19 cellular contexts compared by ENCODE assay signal in the genomic region with DNA sequence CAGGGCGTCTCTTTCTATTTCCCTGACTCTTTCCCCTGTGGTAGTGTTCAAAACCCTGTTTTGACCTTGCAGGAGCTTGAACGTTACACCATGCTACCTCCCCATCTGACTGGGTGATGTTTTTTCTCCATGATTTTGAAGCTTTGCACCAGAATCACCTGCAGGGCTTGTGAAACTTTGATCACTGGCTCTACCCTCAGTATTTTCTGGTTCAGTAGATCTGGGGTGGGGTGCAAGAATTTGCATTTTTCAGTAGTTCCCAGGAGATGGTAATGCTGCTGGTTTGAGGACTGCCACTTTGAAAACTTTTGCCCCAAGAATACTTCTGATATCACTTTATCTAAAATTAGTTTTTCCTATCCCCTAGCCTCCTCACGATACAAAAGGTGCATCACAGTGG.
DNase-seq lines count a peak whose midpoint lies in the region; ATAC-seq, FAIRE-seq and TF ChIP-seq lines count a peak whose summit lies in the region.
"Had no signal": no experiment of that assay in that cellular context is flagged by ENCODE, and none has a peak within 500 bp of the region (broad histone marks: within the 10 kb centered on the region; RNA-seq: fewer than 3 reads in every experiment).

No MANE protein-coding gene starts in this region.

- SMC1A ChIA-PET in GM12878 (lab: Charles Lee; ENCODE audit: uncharacterized antibody, unreplicated experiment), result interaction anchor here (1.4 kb wide), 1 partner anchor 64 kb away, joined by 3 read pairs; no protein-coding TSS in a partner anchor

- H3K9me2 ChIP-seq in Karpas-422 (replicated peaks; ENCODE audit: insufficient read depth, low read length), result no peaks in the 10 kb centered on the region

- H3K9ac ChIP-seq in Karpas-422 (ENCODE audit: low read length) (peak overlapping the region; percentile 57), GM12878 (ENCODE audit: control insufficient read depth, insufficient read depth, low read length) (no peak overlapping the region), HepG2 (ENCODE audit: insufficient read depth, low read depth, low read length) (no peak overlapping the region)
- H3K9ac ChIP-seq: GM23248 had no signal

- H3K36me3 ChIP-seq in Karpas-422 (ENCODE audit: insufficient read depth, low read length), result no peaks in the 10 kb centered on the region
- no peaks in the 10 kb centered on the region for H3K36me3 ChIP-seq in GM12878 (ENCODE audit: control insufficient read depth in 2 of 2, insufficient read depth in 2 of 2, low read length in 1 of 2)
- no peaks in the 10 kb centered on the region for H3K36me3 ChIP-seq in HepG2 (replicated peaks in 1 of 2; ENCODE audit: control insufficient read depth in 1 of 2, insufficient read depth in 2 of 2, low read length in 2 of 2)
- H3K36me3 ChIP-seq: HAP-1 had no signal

- H3K4me3 Mint-ChIP-seq in natural killer cell, result no peak overlapping the region
- H3K4me3 Mint-ChIP-seq: B cell; CD4-positive, alpha-beta T cell had no signal

- H3K9me3 ChIP-seq in A549, result 0 out of 3 replicates have a peak, but pooled peaks cover 3% of the 10 kb centered on the region
- no peaks in the 10 kb centered on the region for H3K9me3 ChIP-seq in Karpas-422 (ENCODE audit: low read length)
- H3K9me3 ChIP-seq in GM12878 (replicated peaks; ENCODE audit: control insufficient read depth, insufficient read depth, low read length), result no peaks in the 10 kb centered on the region
- peaks cover 4% of the 10 kb centered on the region; the same call in 1 of the 2 replicates for H3K9me3 ChIP-seq in HepG2 (ENCODE audit: low read length)
- H3K9me3 ChIP-seq: Caco-2, HAP-1 had no signal

- no peak for ATAC-seq in A549
- ATAC-seq in HG02588 (IDR thresholded peaks at IDR 0.05; ENCODE audit: unreplicated experiment), result peak; percentile 52
- ATAC-seq in GM12878, result peak; percentile 69
- no peak for ATAC-seq in natural killer cell
- no peak for ATAC-seq in HepG2

- no peak overlapping the region for H3K27ac Mint-ChIP-seq in natural killer cell
- H3K27ac Mint-ChIP-seq: B cell; CD4-positive, alpha-beta T cell had no signal

- H3K4me1 Mint-ChIP-seq in natural killer cell, result no peaks in the 10 kb centered on the region

- BruUV-seq in GM12878 (replicated peaks; lab: Mats Ljungman, UMichigan) (no TSS peak), HepG2 (replicated peaks; lab: Mats Ljungman, UMichigan) (no TSS peak)

- in situ Hi-C loops in GM12878 (cut with MboI), result no loop called here
- in situ Hi-C loops in HepG2 (cut with HindIII; ENCODE audit: extremely low pct_ligation_motif_present, low pct_unique_long_range_greater_than_20kb), result no loop called here

- TF ChIP-seq CTCF in A549 (IDR thresholded peaks at IDR 0.05) (no peak), GM12878 (IDR thresholded peaks at IDR 0.05 in 2 of 3, conservative IDR thresholded peaks at IDR 0.05 in 1 of 3; ENCODE audit: control insufficient read depth in 2 of 3, extremely low read depth in 1 of 3, insufficient read depth in 1 of 3, low read depth in 3 of 3, low read length in 3 of 3) (no peak), natural killer cell (IDR thresholded peaks at IDR 0.05) (no peak), HepG2 (CRISPR knock-in tag; IDR thresholded peaks at IDR 0.05) (no peak), lower leg skin (IDR thresholded peaks at IDR 0.05) (no peak)

- no peaks in the 10 kb centered on the region for H3K79me2 ChIP-seq in Karpas-422 (ENCODE audit: low read length)
- no peaks in the 10 kb centered on the region for H3K79me2 ChIP-seq in GM12878 (ENCODE audit: control insufficient read depth, insufficient read depth, low read length)
- H3K79me2 ChIP-seq in HepG2 (ENCODE audit: insufficient read depth, low read length), result no peaks in the 10 kb centered on the region

- TF ChIP-seq EP300 in A549 (IDR thresholded peaks at IDR 0.05) (no peak), GM12878 (IDR thresholded peaks at IDR 0.05; ENCODE audit: borderline replicate concordance in 1 of 2, control insufficient read depth in 1 of 2, low read depth in 2 of 2, low read length in 2 of 2) (no peak), HepG2 (IDR thresholded peaks at IDR 0.05; ENCODE audit: low read depth in 2 of 2, low read length in 2 of 2) (no peak), HepG2 (CRISPR knock-in tag; IDR thresholded peaks at IDR 0.05; ENCODE audit: borderline replicate concordance) (no peak)

- H3K27me3 ChIP-seq in Karpas-422 (ENCODE audit: low read length) (no peaks in the 10 kb centered on the region), GM12878 (replicated peaks in 1 of 2; ENCODE audit: control insufficient read depth in 2 of 2, insufficient read depth in 2 of 2, low read length in 1 of 2) (no peaks in the 10 kb centered on the region), HepG2 (ENCODE audit: control insufficient read depth in 1 of 2, insufficient read depth in 2 of 2, low read length in 2 of 2) (no peaks in the 10 kb centered on the region)

- H2AFZ ChIP-seq in Karpas-422 (ENCODE audit: low read length), result peak overlapping the region; percentile 47; the same call in 1 of the 2 replicates
- no peak overlapping the region for H2AFZ ChIP-seq in GM12878 (ENCODE audit: control insufficient read depth, low read depth, low read length)
- no peak overlapping the region for H2AFZ ChIP-seq in HepG2 (ENCODE audit: low read length)
- H2AFZ ChIP-seq: GM23248 had no signal

- H3K4me1 ChIP-seq in A549, result peaks cover 52% of the 10 kb centered on the region
- peaks cover 68% of the 10 kb centered on the region for H3K4me1 ChIP-seq in Karpas-422 (ENCODE audit: low read length)
- no peaks in the 10 kb centered on the region for H3K4me1 ChIP-seq in GM12878 (ENCODE audit: control insufficient read depth, insufficient read depth, low read length)
- no peaks in the 10 kb centered on the region for H3K4me1 ChIP-seq in HepG2 (ENCODE audit: insufficient read depth, low read length)

- RAD21 ChIA-PET in GM12878 (lab: Charles Lee; ENCODE audit: unreplicated experiment), result no interaction called here

- no peaks in the 10 kb centered on the region for H3K27me3 Mint-ChIP-seq in natural killer cell (ENCODE audit: low read depth in 2 of 2)
- H3K27me3 Mint-ChIP-seq: B cell; CD4-positive, alpha-beta T cell had no signal

- no peak for FAIRE-seq in A549 (lab: Jason Lieb, UNC)
- no peak for FAIRE-seq in GM12878 (lab: Jason Lieb, UNC)
- no peak for FAIRE-seq in HepG2 (lab: Jason Lieb, UNC)
- FAIRE-seq: D721Med had no signal

- intact Hi-C loops in GM12878 (cut with micrococcal nuclease; ENCODE audit: unreplicated experiment), result no loop called here
- intact Hi-C loops in natural killer cell (cut with micrococcal nuclease), result no loop called here
- intact Hi-C loops in HepG2 (cut with micrococcal nuclease; ENCODE audit: unreplicated experiment), result no loop called here
- intact Hi-C loops in lower leg skin (cut with DNase I; ENCODE audit: low total_unique reads), result no loop called here

- 51% methylated on average over 3 of the region's 3 CpGs for WGBS in A549 (ENCODE audit: missing lambda C conversion rate)
- WGBS in GM12878 (ENCODE audit: insufficient coverage, insufficient replicate concordance, low lambda C conversion rate, missing lambda C conversion rate), result 0% methylated on average over 3 of the region's 3 CpGs
- 3% methylated on average over 3 of the region's 3 CpGs for WGBS in HepG2 (ENCODE audit: low lambda C conversion rate)
- 66 to 73% methylated on average over 3 of the region's 3 CpGs for WGBS in lower leg skin, 2 donors

- H3K4me2 ChIP-seq in A549 (peak overlapping the region; percentile 35; the same call in 1 of the 3 replicates), Karpas-422 (ENCODE audit: low read depth, low read length, poor library complexity, severe bottlenecking) (peak overlapping the region; percentile 57), GM12878 (ENCODE audit: control insufficient read depth, insufficient read depth) (no peak overlapping the region), HepG2 (ENCODE audit: low read depth, low read length) (no peak overlapping the region)

- POLR2A ChIA-PET in A549 (lab: Yijun Ruan, JAX) (no interaction called here), GM12878 (lab: Charles Lee) (no interaction called here), HepG2 (lab: Yijun Ruan, JAX) (no interaction called here)

- peaks cover 13 to 16% of the 10 kb centered on the region in 2 donors for H3K9me3 Mint-ChIP-seq in natural killer cell

- CTCF ChIA-PET in A549 (lab: Yijun Ruan, JAX) (no interaction called here), GM12878 (lab: Yijun Ruan, JAX) (no interaction called here), HepG2 (lab: Yijun Ruan, JAX; ENCODE audit: low intra/inter-chr PET ratio, low total read pairs) (no interaction called here)

- H3K4me3 ChIP-seq in A549, result no peak overlapping the region
- peak overlapping the region; percentile 50 for H3K4me3 ChIP-seq in Karpas-422 (ENCODE audit: low read length)
- no peak overlapping the region for H3K4me3 ChIP-seq in GM12878
- H3K4me3 ChIP-seq in HepG2 (replicated peaks in 1 of 3; ENCODE audit: insufficient read depth in 1 of 3, low read depth in 2 of 3, low read length in 3 of 3), result no peak overlapping the region
- no peak overlapping the region for H3K4me3 ChIP-seq in lower leg skin (ENCODE audit: low read depth, poor library complexity, severe bottlenecking)
- H3K4me3 ChIP-seq: GM23248, HAP-1 had no signal

- no peak for TF ChIP-seq POLR2A in A549 (IDR thresholded peaks at IDR 0.05; ENCODE audit: low read length)
- TF ChIP-seq POLR2A in GM12878 (IDR thresholded peaks at IDR 0.05; ENCODE audit: low read depth, low read length), result no peak
- no peak for TF ChIP-seq POLR2A in HepG2 (IDR thresholded peaks at IDR 0.05; ENCODE audit: insufficient read depth in 1 of 2, low read depth in 2 of 2, low read length in 2 of 2)
- TF ChIP-seq POLR2A in lower leg skin (IDR thresholded peaks at IDR 0.05), result no peak

- H4K20me1 ChIP-seq in Karpas-422 (ENCODE audit: insufficient read depth, low read depth, low read length) (no peaks in the 10 kb centered on the region), GM12878 (ENCODE audit: control insufficient read depth, insufficient read depth) (no peaks in the 10 kb centered on the region), HepG2 (ENCODE audit: insufficient read depth, low read length) (no peaks in the 10 kb centered on the region)

- TF ChIP-seq RAD21 in A549 (conservative IDR thresholded peaks at IDR 0.05 in 1 of 2, IDR thresholded peaks at IDR 0.05 in 1 of 2) (no peak), GM12878 (IDR thresholded peaks at IDR 0.05; ENCODE audit: insufficient read depth, low read depth, low read length) (no peak), HepG2 (CRISPR knock-in tag; IDR thresholded peaks at IDR 0.05) (no peak)

- DNase-seq in A549 (ENCODE audit: low read depth in 1 of 2, low spot score in 1 of 2) (no peak), Karpas-422 (peak; percentile 81), GM12878 (ENCODE audit: low read depth, low spot score) (no peak), 8988T (no peak), natural killer cell (no peak), HepG2 (ENCODE audit: low spot score) (no peak), lower leg skin (ENCODE audit: low spot score in 2 of 2) (no peak)
- DNase-seq: CD4-positive, alpha-beta T cell; DMS79; GDM1; GM23248; KG1 had no signal

- peak overlapping the region; percentile 13 to 24; a peak in 2 of 6 replicates for H3K27ac ChIP-seq in A549
- peak overlapping the region; percentile 94 for H3K27ac ChIP-seq in Karpas-422 (ENCODE audit: low read length)
- H3K27ac ChIP-seq in GM12878 (ENCODE audit: control insufficient read depth, insufficient read depth), result no peak overlapping the region
- no peak overlapping the region for H3K27ac ChIP-seq in HepG2 (ENCODE audit: extremely low read length, insufficient read depth, low read length)
- H3K27ac ChIP-seq: 22Rv1, C4-2B, GM23248 had no signal

- H3K36me3 Mint-ChIP-seq in natural killer cell, result no peaks in the 10 kb centered on the region

Comparison
In these comparisons a context has a peak if more than half of its experiments do, and no peak if none do; other contexts are left out.
1. ATAC-seq: peak in HG02588 (single experiment) and GM12878 (single experiment); none in A549 (0 of 2), natural killer cell (0 of 3) and HepG2 (single experiment).
2. H3K27ac ChIP-seq: peak in A549 (2 of 2) and Karpas-422 (single experiment); none in GM12878 (single experiment) and HepG2 (single experiment).
3. H3K4me2 ChIP-seq: peak in A549 (single experiment) and Karpas-422 (single experiment); none in GM12878 (single experiment) and HepG2 (single experiment).